10 cellular contexts compared by ENCODE assay signal in the genomic region with DNA sequence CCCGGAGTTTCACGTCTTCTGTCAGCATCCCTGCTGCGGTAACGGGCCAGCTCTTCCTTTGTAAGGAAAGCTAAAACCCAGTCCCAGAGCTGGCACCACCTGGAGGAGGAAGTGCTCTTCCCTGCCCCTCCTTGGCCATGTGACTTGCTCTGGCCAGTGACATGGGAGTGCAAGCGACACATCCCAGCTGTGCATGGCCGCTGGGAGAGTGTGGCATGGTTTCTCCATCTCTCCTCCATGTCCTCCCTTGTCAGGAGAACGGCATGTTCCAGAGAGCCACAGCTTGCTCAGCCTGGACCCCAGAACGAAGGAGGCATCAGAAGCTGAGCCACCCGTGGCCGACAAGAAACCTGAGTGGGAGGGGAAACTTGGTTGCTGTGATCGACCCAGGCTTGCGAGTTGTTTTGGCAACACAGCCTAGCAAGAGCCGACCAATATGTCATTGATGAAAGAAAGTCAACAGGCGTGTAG. TPM values are rescaled to one million over a fixed set of nuclear protein-coding genes. Genes with fewer than 3 reads are reported as not detected.
DNase-seq lines count a peak whose midpoint lies in the region; ATAC-seq and TF ChIP-seq lines count a peak whose summit lies in the region.
"Had no signal": no experiment of that assay in that cellular context is flagged by ENCODE, and none has a peak within 500 bp of the region (broad histone marks: within the 10 kb centered on the region; RNA-seq: fewer than 3 reads in every experiment).

No MANE protein-coding gene starts in this region.

- DNase-seq in activated CD4-positive, alpha-beta T cell treated with anti-CD3 and anti-CD28 coated beads for 36 hours, result peak; percentile 62
- no peak for DNase-seq in activated CD4-positive, alpha-beta T cell treated with anti-CD3 and anti-CD28 coated beads for 1 hour
- DNase-seq in T follicular helper cell (ENCODE audit: low read depth), result peak; percentile 54
- DNase-seq in epithelial cell of esophagus (ENCODE audit: low read depth), result peak; percentile 23
- peak; percentile 36 for DNase-seq in stimulated activated naive CD8-positive, alpha-beta T cell treated with anti-CD3 and anti-CD28 coated beads, Interleukin-15, Interleukin-2, amounts not matched to agents 100 U/mL and 50 U/mL, for 24 hours
- DNase-seq in tibial nerve (ENCODE audit: low spot score in 2 of 2), result no peak
- no peak for DNase-seq in sciatic nerve (ENCODE audit: low spot score)
- DNase-seq: C1 segment of cervical spinal cord had no signal

- ATAC-seq in activated CD4-positive, alpha-beta T cell treated with anti-CD3 and anti-CD28 coated beads for 36 hours, result no peak
- no peak for ATAC-seq in stimulated activated naive CD8-positive, alpha-beta T cell treated with anti-CD3 and anti-CD28 coated beads, Interleukin-15, Interleukin-2, amounts not matched to agents 100 U/mL and 50 U/mL, for 24 hours
- ATAC-seq in GM21619 (IDR thresholded peaks at IDR 0.05; ENCODE audit: unreplicated experiment) (no peak), sciatic nerve (no peak)

- H3K27ac ChIP-seq in tibial nerve, result peak overlapping the region in 2 of 4 donors; percentile 15 to 20

- H3K4me3 ChIP-seq in epithelial cell of esophagus (ENCODE audit: low read length) (no peak overlapping the region), tibial nerve (no peak overlapping the region)

- H3K9me3 Mint-ChIP-seq in activated CD4-positive, alpha-beta T cell treated with anti-CD3 and anti-CD28 coated beads for 36 hours (ENCODE audit: low read depth), result no peaks in the 10 kb centered on the region

- peak overlapping the region; percentile 82 for H3K4me3 Mint-ChIP-seq in activated CD4-positive, alpha-beta T cell treated with anti-CD3 and anti-CD28 coated beads for 36 hours

- H3K27me3 Mint-ChIP-seq in activated CD4-positive, alpha-beta T cell treated with anti-CD3 and anti-CD28 coated beads for 36 hours, result no peaks in the 10 kb centered on the region

- no peak for TF ChIP-seq CTCF in epithelial cell of esophagus (IDR thresholded peaks at IDR 0.05; ENCODE audit: insufficient read depth, low read depth, low read length, missing control alignments)
- TF ChIP-seq CTCF in tibial nerve (IDR thresholded peaks at IDR 0.05), result no peak

- intact Hi-C loops in activated CD4-positive, alpha-beta T cell treated with anti-CD3 and anti-CD28 coated beads for 36 hours (cut with DNase I, micrococcal nuclease), result loop anchor here (2.0 to 10.0 kb wide), 4 partner anchors 35 to 537 kb away; no protein-coding TSS in a partner anchor
- intact Hi-C loops in sciatic nerve (cut with DNase I), result no loop called here

- 65 to 69% methylated on average over 14 of the region's 14 CpGs for WGBS in tibial nerve, 2 donors

- H3K36me3 ChIP-seq in tibial nerve, result peaks cover 0 to 7% (median 0%) of the 10 kb centered on the region in 3 donors

- H3K4me1 ChIP-seq in tibial nerve, result peaks cover 0 to 39% (median 21%) of the 10 kb centered on the region in 4 donors

- H3K4me1 Mint-ChIP-seq in activated CD4-positive, alpha-beta T cell treated with anti-CD3 and anti-CD28 coated beads for 36 hours, result peaks cover 64% of the 10 kb centered on the region

- H3K27ac Mint-ChIP-seq in activated CD4-positive, alpha-beta T cell treated with anti-CD3 and anti-CD28 coated beads for 36 hours, result peak overlapping the region; percentile 88

- POLR2A ChIA-PET in activated CD4-positive, alpha-beta T cell treated with anti-CD3 and anti-CD28 coated beads for 36 hours (lab: Charles Lee), result interaction anchor here (0.9 to 4.0 kb wide), 3 partner anchors 27 to 36 kb away, joined by 3 to 23 read pairs (median 6); a partner anchor contains a TSS

- TF ChIP-seq EP300 in tibial nerve (IDR thresholded peaks at IDR 0.05), result no peak

- no peak for TF ChIP-seq POLR2A in tibial nerve (IDR thresholded peaks at IDR 0.05)

- no peaks in the 10 kb centered on the region for H3K9me3 ChIP-seq in tibial nerve

- CTCF ChIA-PET in activated CD4-positive, alpha-beta T cell treated with anti-CD3 and anti-CD28 coated beads for 36 hours (lab: Charles Lee), result interaction anchor here (1.1 to 5.3 kb wide), 4 partner anchors 22 to 37 kb away, joined by 3 to 25 read pairs (median 6); a partner anchor contains a TSS

- H3K36me3 Mint-ChIP-seq in activated CD4-positive, alpha-beta T cell treated with anti-CD3 and anti-CD28 coated beads for 36 hours (ENCODE audit: low read depth), result peaks cover 14% of the 10 kb centered on the region

- H3K27me3 ChIP-seq in tibial nerve, result no peaks in the 10 kb centered on the region

RNA-seq across cellular contexts. Expression of a gene that starts 2.7 kb away (rescaled TPM):
- total RNA-seq in activated CD4-positive, alpha-beta T cell treated with anti-CD3 and anti-CD28 coated beads for 36 hours, result 10 to 100 TPM; 23.7 to 36.8 TPM
- total RNA-seq in tibial nerve, result 10 to 100 TPM; 14.4 to 18.0 (median 16.9) TPM
- 23.9 TPM for total RNA-seq in sciatic nerve

RNA-seq across cellular contexts. Expression of a gene that starts 27.7 kb away (rescaled TPM):
- total RNA-seq in activated CD4-positive, alpha-beta T cell treated with anti-CD3 and anti-CD28 coated beads for 36 hours, result 100 to 1,000 TPM; 135 to 145 TPM
- total RNA-seq in tibial nerve (100 to 1,000 TPM in 1 of 4 donors, 10 to 100 TPM in 3; 64.9 to 105 (median 91.1) TPM), sciatic nerve (73.3 TPM)

RNA-seq across cellular contexts. Expression of a gene that starts 48.9 kb away (rescaled TPM):
- total RNA-seq in activated CD4-positive, alpha-beta T cell treated with anti-CD3 and anti-CD28 coated beads for 36 hours, result 1 to 10 TPM in 1 of 2 experiments, under 1 TPM in 1; 0.97 to 1.4 TPM
- total RNA-seq in tibial nerve (1 to 10 TPM in 1 of 4 donors, under 1 TPM in 1, not detected in 2; 0.21 to 2.2 TPM), sciatic nerve (1.7 TPM)

RNA-seq across cellular contexts. Expression of a gene that starts 53.8 kb away (rescaled TPM):
- under 1 TPM in 1 of 2 experiments, not detected in 1; 0.14 TPM for total RNA-seq in activated CD4-positive, alpha-beta T cell treated with anti-CD3 and anti-CD28 coated beads for 36 hours
- total RNA-seq in tibial nerve, result under 1 TPM in 1 of 4 donors, not detected in 3; 0.87 TPM
- 2.1 TPM for total RNA-seq in sciatic nerve
- total RNA-seq: fibroblast of lung had no signal

RNA-seq across cellular contexts. Expression of a gene that starts 57.5 kb away (rescaled TPM):
- total RNA-seq in activated CD4-positive, alpha-beta T cell treated with anti-CD3 and anti-CD28 coated beads for 36 hours, result 10 to 100 TPM; 32.4 to 39.2 TPM
- total RNA-seq in tibial nerve (10 to 100 TPM; 14.2 to 50.0 (median 38.1) TPM), sciatic nerve (32.3 TPM)

Comparison
In these comparisons a context has a peak if more than half of its experiments do, and no peak if none do; other contexts are left out.
1. DNase-seq: peak in activated CD4-positive, alpha-beta T cell treated with anti-CD3 and anti-CD28 coated beads for 36 hours (single experiment), T follicular helper cell (single experiment), epithelial cell of esophagus (single experiment) and stimulated activated naive CD8-positive, alpha-beta T cell treated with anti-CD3 and anti-CD28 coated beads, Interleukin-15, Interleukin-2, amounts not matched to agents 100 U/mL and 50 U/mL, for 24 hours (single experiment); none in activated CD4-positive, alpha-beta T cell treated with anti-CD3 and anti-CD28 coated beads for 1 hour (single experiment), tibial nerve (0 of 2) and sciatic nerve (single experiment).